8 cellular contexts compared by ENCODE assay signal in genomic region chr17:48618366-48618896, GRCh38. TPM values are rescaled to one million over a fixed set of nuclear protein-coding genes. Genes with fewer than 3 reads are reported as not detected.
A peak's percentile ranks its signal among the peaks of the same experiment; 100 is the strongest.
DNase-seq lines count a peak whose midpoint lies in the region; ATAC-seq and TF ChIP-seq lines count a peak whose summit lies in the region.

No MANE protein-coding gene starts in this region.

- TF ChIP-seq POLR2A in ovary (IDR thresholded peaks at IDR 0.05): no peak

- H3K4me2 ChIP-seq in DOHH2 (ENCODE audit: low read length) (peak overlapping the region; percentile 41; the same call in 1 of the 2 replicates), Loucy (ENCODE audit: low read depth, low read length, poor library complexity, severe bottlenecking) (peak overlapping the region; percentile 98)

- H4K20me1 ChIP-seq in DOHH2 (ENCODE audit: control insufficient read depth, insufficient read depth, low read depth, low read length) (no peaks in the 10 kb centered on the region), Loucy (ENCODE audit: insufficient read depth, low read length, poor library complexity, severe bottlenecking) (peaks cover 9% of the 10 kb centered on the region)

- peaks cover 83% of the 10 kb centered on the region for H3K27me3 ChIP-seq in DOHH2 (ENCODE audit: control insufficient read depth, low read length)
- H3K27me3 ChIP-seq in Loucy (ENCODE audit: insufficient read depth, low read length, poor library complexity, severe bottlenecking): peaks cover 23% of the 10 kb centered on the region
- H3K27me3 ChIP-seq in ovary: peaks cover 6% of the 10 kb centered on the region
- peaks cover 0 to 100% of the 10 kb centered on the region in 2 donors for H3K27me3 ChIP-seq in tibial artery

- intact Hi-C loops in activated naive CD4-positive, alpha-beta T cell treated with anti-CD3 and anti-CD28 coated beads for 36 hours (cut with micrococcal nuclease): loop anchor here (2.0 kb wide), 1 partner anchor 594 kb away; no protein-coding TSS in a partner anchor
- intact Hi-C loops in ovary (cut with DNase I): loop anchor here in 3 of 4 donors (5.0 to 10.0 kb wide), 2 partner anchors 286 to 594 kb away; no protein-coding TSS in a partner anchor
- intact Hi-C loops in tibial artery (cut with DNase I; ENCODE audit: low total_unique reads): loop anchor here (5.0 kb wide), 1 partner anchor 591 kb away; no protein-coding TSS in a partner anchor

- H3K27ac ChIP-seq in DOHH2 (ENCODE audit: low read depth, low read length) (no peak overlapping the region), ovary (no peak overlapping the region), tibial artery (no peak overlapping the region)

- H3K79me2 ChIP-seq in DOHH2 (ENCODE audit: control insufficient read depth, low read length) (no peaks in the 10 kb centered on the region), Loucy (ENCODE audit: insufficient read depth, low read length) (peaks cover 97% of the 10 kb centered on the region)

- H3F3A ChIP-seq in DOHH2 (ENCODE audit: control insufficient read depth, insufficient read depth) (no peaks in the 10 kb centered on the region), Loucy (ENCODE audit: low read depth) (peaks cover 8% of the 10 kb centered on the region; the same call in 1 of the 2 replicates)

- TF ChIP-seq CTCF in DOHH2 (IDR thresholded peaks at IDR 0.05; ENCODE audit: low read depth, low read length, poor library complexity, severe bottlenecking) (peak; percentile 87), Loucy (conservative IDR thresholded peaks at IDR 0.05; ENCODE audit: low read length) (peak; percentile 95), ovary (IDR thresholded peaks at IDR 0.05) (peak; percentile 81 to 92 (median 90)), tibial artery (IDR thresholded peaks at IDR 0.05) (peak; percentile 98 to 99)

- peaks cover 40% of the 10 kb centered on the region for H3K4me1 Mint-ChIP-seq in activated naive CD4-positive, alpha-beta T cell treated with anti-CD3 and anti-CD28 coated beads for 36 hours (ENCODE audit: low read depth)

- H3K36me3 ChIP-seq in DOHH2 (ENCODE audit: control insufficient read depth, low read length) (no peaks in the 10 kb centered on the region), Loucy (ENCODE audit: insufficient read depth, low read length) (peaks cover 8% of the 10 kb centered on the region; the same call in 1 of the 2 replicates), ovary (no peaks in the 10 kb centered on the region), tibial artery (no peaks in the 10 kb centered on the region)

- H3K9me2 ChIP-seq in DOHH2 (replicated peaks; ENCODE audit: control insufficient read depth, low read length): no peaks in the 10 kb centered on the region
- no peaks in the 10 kb centered on the region for H3K9me2 ChIP-seq in Loucy (replicated peaks; ENCODE audit: low read depth, low read length)

- DNase-seq in SKM-1 (lab: John Stamatoyannopoulos, UW; ENCODE audit: unreplicated experiment): peak; percentile 63
- peak; percentile 88 for DNase-seq in activated naive CD4-positive, alpha-beta T cell treated with anti-CD3 and anti-CD28 coated beads for 36 hours
- peak; percentile 88 for DNase-seq in germinal center (ENCODE audit: low spot score)
- peak; percentile 71 to 90 (median 83) for DNase-seq in ovary
- DNase-seq in tibial artery: peak; percentile 81 to 90

- no peak for ATAC-seq in HG03460 (IDR thresholded peaks at IDR 0.05; ENCODE audit: unreplicated experiment)

- no peaks in the 10 kb centered on the region for H3K9me3 ChIP-seq in DOHH2 (ENCODE audit: control insufficient read depth, insufficient read depth, low read length)
- no peaks in the 10 kb centered on the region for H3K9me3 ChIP-seq in Loucy (ENCODE audit: insufficient read depth, low read depth, low read length)
- H3K9me3 ChIP-seq in ovary: no peaks in the 10 kb centered on the region
- H3K9me3 ChIP-seq in tibial artery: no peaks in the 10 kb centered on the region

- H3K9me3 Mint-ChIP-seq in activated naive CD4-positive, alpha-beta T cell treated with anti-CD3 and anti-CD28 coated beads for 36 hours: no peaks in the 10 kb centered on the region

- peaks cover 85% of the 10 kb centered on the region for H3K27me3 Mint-ChIP-seq in activated naive CD4-positive, alpha-beta T cell treated with anti-CD3 and anti-CD28 coated beads for 36 hours (ENCODE audit: low read depth)

- H3K9ac ChIP-seq in Loucy (ENCODE audit: low read depth, low read length, poor library complexity, severe bottlenecking): peak overlapping the region; percentile 100

- H3K36me3 Mint-ChIP-seq in activated naive CD4-positive, alpha-beta T cell treated with anti-CD3 and anti-CD28 coated beads for 36 hours (ENCODE audit: low read depth): no peaks in the 10 kb centered on the region

- CTCF ChIA-PET in activated naive CD4-positive, alpha-beta T cell treated with anti-CD3 and anti-CD28 coated beads for 36 hours (lab: Charles Lee): interaction anchor here (0.6 to 2.5 kb wide), 17 partner anchors 9 to 545 kb away, joined by 3 to 15 read pairs (median 3); partner anchors contain the start of genes HOXB5 and HOXB6

- H3K4me3 ChIP-seq in DOHH2 (ENCODE audit: low read length) (no peak overlapping the region), Loucy (ENCODE audit: low read length, poor library complexity, severe bottlenecking) (peak overlapping the region; percentile 89), ovary (no peak overlapping the region), tibial artery (no peak overlapping the region)

- 2 to 4% (median 2%) methylated on average over 20 of the region's 20 CpGs for WGBS in ovary, 3 donors

- no peak overlapping the region for H3K27ac Mint-ChIP-seq in activated naive CD4-positive, alpha-beta T cell treated with anti-CD3 and anti-CD28 coated beads for 36 hours

- H2AFZ ChIP-seq in Loucy (ENCODE audit: low read length): no peak overlapping the region

- H3K4me1 ChIP-seq in DOHH2 (ENCODE audit: control insufficient read depth, low read length) (peaks cover 7% of the 10 kb centered on the region), Loucy (ENCODE audit: insufficient read depth, low read length, poor library complexity, severe bottlenecking) (peaks cover 48% of the 10 kb centered on the region), ovary (ENCODE audit: insufficient read depth) (no peaks in the 10 kb centered on the region), tibial artery (peaks cover 0 to 25% (median 16%) of the 10 kb centered on the region in 4 donors)

- no peak for TF ChIP-seq EP300 in ovary (IDR thresholded peaks at IDR 0.05)

- H3K4me3 Mint-ChIP-seq in activated naive CD4-positive, alpha-beta T cell treated with anti-CD3 and anti-CD28 coated beads for 36 hours: no peak overlapping the region

RNA-seq across cellular contexts. Expression of gene HOXB8, which starts 3.3 kb away (rescaled TPM):
- not detected for total RNA-seq in activated naive CD4-positive, alpha-beta T cell treated with anti-CD3 and anti-CD28 coated beads for 36 hours
- total RNA-seq in ovary: 1 to 10 TPM in 2 of 7 donors, under 1 TPM in 2, not detected in 3; 0.17 to 2.5 (median 0.97) TPM
- under 1 TPM in 1 of 2 donors, not detected in 1; 0.28 TPM for polyA plus RNA-seq in ovary

RNA-seq across cellular contexts. Expression of gene HOXB7, which starts 7.6 kb away (rescaled TPM):
- total RNA-seq in activated naive CD4-positive, alpha-beta T cell treated with anti-CD3 and anti-CD28 coated beads for 36 hours: under 1 TPM in 1 of 2 experiments, not detected in 1; 0.29 TPM
- 1 to 10 TPM in 4 of 7 donors, under 1 TPM in 3; 0.23 to 2.9 (median 1.3) TPM for total RNA-seq in ovary
- 1 to 10 TPM in 1 of 2 donors, under 1 TPM in 1; 0.48 to 6.9 TPM for polyA plus RNA-seq in ovary

RNA-seq across cellular contexts. Expression of gene HOXB9, which starts 7.7 kb away (rescaled TPM):
- 1 to 10 TPM; 6.7 to 6.9 TPM for total RNA-seq in activated naive CD4-positive, alpha-beta T cell treated with anti-CD3 and anti-CD28 coated beads for 36 hours
- under 1 TPM in 4 of 7 donors, not detected in 3; 0.10 to 0.36 (median 0.12) TPM for total RNA-seq in ovary
- under 1 TPM in 1 of 2 donors, not detected in 1; 0.27 TPM for polyA plus RNA-seq in ovary

RNA-seq across cellular contexts. Expression of gene HOXB6, which starts 13.6 kb away (rescaled TPM):
- not detected for total RNA-seq in activated naive CD4-positive, alpha-beta T cell treated with anti-CD3 and anti-CD28 coated beads for 36 hours
- 10 to 100 TPM in 1 of 7 donors, 1 to 10 TPM in 4, under 1 TPM in 2; 0.25 to 10.3 (median 1.7) TPM for total RNA-seq in ovary
- polyA plus RNA-seq in ovary: under 1 TPM; 0.25 to 0.73 TPM

RNA-seq across cellular contexts. Expression of gene HOXB5, which starts 24.9 kb away (rescaled TPM):
- total RNA-seq in activated naive CD4-positive, alpha-beta T cell treated with anti-CD3 and anti-CD28 coated beads for 36 hours: not detected
- 1 to 10 TPM in 2 of 7 donors, under 1 TPM in 4, not detected in 1; 0.20 to 2.8 (median 0.66) TPM for total RNA-seq in ovary
- under 1 TPM; 0.04 to 0.53 TPM for polyA plus RNA-seq in ovary

Comparison
In these comparisons a context has a peak if more than half of its experiments do, and no peak if none do; other contexts are left out.
1. RNA of gene HOXB9, which starts 7.7 kb away (total RNA-seq): 6.7 to 6.9 TPM in activated naive CD4-positive, alpha-beta T cell treated with anti-CD3 and anti-CD28 coated beads for 36 hours; 0.10 to 0.36 TPM in ovary; every median in the first group is over 4 times any median in the second.
2. Peak in every context shown above with its lines, with median percentiles within 50 percentile points of each other: CTCF ChIP-seq and DNase-seq.